Comparison of ENCODE assay signal across 9 cellular contexts in genomic region chr6:105485456-105485855, GRCh38.
DNase-seq lines count a peak whose midpoint lies in the region; ATAC-seq lines count a peak whose summit lies in the region.
"Had no signal": no experiment of that assay in that cellular context is flagged by ENCODE, and none has a peak within 500 bp of the region (broad histone marks: within the 10 kb centered on the region; RNA-seq: fewer than 3 reads in every experiment).

No MANE protein-coding gene starts in this region.

- H3K36me3 ChIP-seq in neuron (ENCODE audit: insufficient read depth, low read length): no peaks in the 10 kb centered on the region

- ATAC-seq in HG02642 (IDR thresholded peaks at IDR 0.05; ENCODE audit: poor library complexity, unreplicated experiment) (peak; percentile 73), HG02840 (IDR thresholded peaks at IDR 0.05; ENCODE audit: low FRiP score, unreplicated experiment) (no peak)

- H3K27me3 ChIP-seq in neuron (ENCODE audit: insufficient read depth, low read length): no peaks in the 10 kb centered on the region

- H3K9me3 Mint-ChIP-seq in activated CD4-positive, alpha-beta T cell treated with anti-CD3 and anti-CD28 coated beads, Interleukin-2, amount 10 ng/mL, durations not matched to agents 24 days and 14 days: no peaks in the 10 kb centered on the region

- H3K9me3 ChIP-seq in neuron (ENCODE audit: low read length): no peaks in the 10 kb centered on the region

- peaks cover 44% of the 10 kb centered on the region for H3K4me1 Mint-ChIP-seq in activated CD4-positive, alpha-beta T cell treated with anti-CD3 and anti-CD28 coated beads, Interleukin-2, amount 10 ng/mL, durations not matched to agents 24 days and 14 days

- H3K4me3 Mint-ChIP-seq in activated CD4-positive, alpha-beta T cell treated with anti-CD3 and anti-CD28 coated beads, Interleukin-2, amount 10 ng/mL, durations not matched to agents 24 days and 14 days: no peak overlapping the region

- no peak for DNase-seq in activated CD4-positive, alpha-beta T cell treated with anti-CD3 and anti-CD28 coated beads, Interleukin-2, amount 10 ng/mL, durations not matched to agents 24 days and 14 days
- DNase-seq in activated CD4-positive, alpha-beta T cell treated with anti-CD3 and anti-CD28 coated beads, Interleukin-2, amount 50 U/mL, for 48 hours: no peak
- peak; percentile 51 for DNase-seq in NCI-H345 (lab: John Stamatoyannopoulos, UW)
- DNase-seq in UCSD-AML1 (lab: John Stamatoyannopoulos, UW; ENCODE audit: unreplicated experiment): no peak
- DNase-seq in DMS79 (lab: John Stamatoyannopoulos, UW): no peak
- DNase-seq: activated CD4-positive, alpha-beta T cell treated with anti-CD3 and anti-CD28 coated beads for 1 hour had no signal

- peaks cover 5% of the 10 kb centered on the region for H3K36me3 Mint-ChIP-seq in activated CD4-positive, alpha-beta T cell treated with anti-CD3 and anti-CD28 coated beads, Interleukin-2, amount 10 ng/mL, durations not matched to agents 24 days and 14 days (ENCODE audit: low read depth)

- no peak overlapping the region for H3K4me3 ChIP-seq in neuron (ENCODE audit: low read length)

- intact Hi-C loops in activated CD4-positive, alpha-beta T cell treated with anti-CD3 and anti-CD28 coated beads, Interleukin-2, amount 10 ng/mL, durations not matched to agents 24 days and 14 days (cut with micrococcal nuclease): loop anchor here (2.0 to 10.0 kb wide), 3 partner anchors 247 to 389 kb away; no protein-coding TSS in a partner anchor

- peaks cover 35% of the 10 kb centered on the region for H3K4me1 ChIP-seq in neuron (ENCODE audit: insufficient read depth, low read length)

- H3K27ac Mint-ChIP-seq in activated CD4-positive, alpha-beta T cell treated with anti-CD3 and anti-CD28 coated beads, Interleukin-2, amount 10 ng/mL, durations not matched to agents 24 days and 14 days: peak overlapping the region; percentile 17

- peak overlapping the region; percentile 20 for H2AFZ ChIP-seq in neuron (ENCODE audit: low read depth, low read length)

- peaks cover 6% of the 10 kb centered on the region for H3K27me3 Mint-ChIP-seq in activated CD4-positive, alpha-beta T cell treated with anti-CD3 and anti-CD28 coated beads, Interleukin-2, amount 10 ng/mL, durations not matched to agents 24 days and 14 days
